ENCODE assay signal across 28 cellular contexts in genomic region chr2:62817995-62818713, GRCh38.
A peak's percentile ranks its signal among the peaks of the same experiment; 100 is the strongest.
DNase-seq lines count a peak whose midpoint lies in the region; ATAC-seq, FAIRE-seq and TF ChIP-seq lines count a peak whose summit lies in the region.
"Had no signal": no experiment of that assay in that cellular context is flagged by ENCODE, and none has a peak within 500 bp of the region (broad histone marks: within the 10 kb centered on the region; RNA-seq: fewer than 3 reads in every experiment).

No MANE protein-coding gene starts in this region.

- peak; percentile 81 for DNase-seq in ELR (ENCODE audit: low read depth)
- peak; percentile 44 for DNase-seq in LHCN-M2 (ENCODE audit: low read depth)
- DNase-seq in GM12878 (ENCODE audit: low read depth, low spot score): no peak
- peak; percentile 66 for DNase-seq in kidney tubule cell (ENCODE audit: low spot score)
- DNase-seq in DMS153 treated with DMSO at 0.1 percent for 48 hours (lab: John Stamatoyannopoulos, UW; ENCODE audit: unreplicated experiment): no peak
- DNase-seq in activated effector memory CD4-positive, alpha-beta T cell treated with Interleukin-2 at 50 U/mL for 16 hours: no peak
- no peak for DNase-seq in transverse colon
- no peak for DNase-seq in NCI-H526 (lab: John Stamatoyannopoulos, UW)
- DNase-seq: activated CD4-positive, alpha-beta memory T cell treated with anti-CD3 and anti-CD28 coated beads for 36 hours; activated gamma-delta T cell treated with Interleukin-2 at 50 U/mL for 16 hours; amygdala; caudate nucleus; CD4-positive, alpha-beta T cell; dermis blood vessel endothelial cell; DMS153; hypothalamus; kidney; NCI-H1436 treated with DMSO at 0.1 percent for 48 hours; NCI-H524; stimulated activated CD4-positive, alpha-beta T cell treated with anti-CD3 and anti-CD28 coated beads, Interleukin-2, amount 100 ng/mL, for 48 hours; stimulated activated naive CD8-positive, alpha-beta T cell treated with anti-CD3 and anti-CD28 coated beads, Interleukin-15, Interleukin-2, amounts not matched to agents 100 U/mL and 50 U/mL, for 24 hours; T-helper 9 cell; thyroid gland had no signal

- in situ Hi-C loops in GM12878 (cut with MboI): no loop called here
- in situ Hi-C loops in transverse colon (cut with MboI; ENCODE audit: low pct_ligation_motif_present in 1 of 4, low pct_unique_long_range_greater_than_20kb in 1 of 4, low sequenced_read_pairs in 3 of 4): no loop called here

- WGBS in GM12878 (ENCODE audit: insufficient coverage, insufficient replicate concordance, low lambda C conversion rate, missing lambda C conversion rate): 67% methylated on average over 2 of the region's 2 CpGs
- WGBS in transverse colon (ENCODE audit: low coverage in 1 of 2), 2 donors: 93 to 100% methylated on average over 1 to 2 of the region's 2 CpGs

- no peaks in the 10 kb centered on the region for H3K27me3 ChIP-seq in GM12878 (replicated peaks in 1 of 2; ENCODE audit: control insufficient read depth in 2 of 2, insufficient read depth in 2 of 2, low read length in 1 of 2)
- H3K27me3 ChIP-seq in transverse colon: no peaks in the 10 kb centered on the region
- H3K27me3 ChIP-seq: thyroid gland had no signal

- BruUV-seq in GM12878 (replicated peaks; lab: Mats Ljungman, UMichigan): no TSS peak

- RAD21 ChIA-PET in GM12878 (lab: Charles Lee; ENCODE audit: unreplicated experiment): no interaction called here

- no peaks in the 10 kb centered on the region for H4K20me1 ChIP-seq in GM12878 (ENCODE audit: control insufficient read depth, insufficient read depth)

- peak; percentile 61 for FAIRE-seq in GM12878 (lab: Jason Lieb, UNC)
- FAIRE-seq: frontal cortex, H1, kidney had no signal

- CTCF ChIA-PET in GM12878 (lab: Yijun Ruan, JAX): interaction anchor here (2.0 kb wide), 1 partner anchor 30 kb away, joined by 6 read pairs; no protein-coding TSS in a partner anchor

- POLR2A ChIA-PET in GM12878 (lab: Charles Lee): no interaction called here

- SMC1A ChIA-PET in GM12878 (lab: Charles Lee; ENCODE audit: uncharacterized antibody, unreplicated experiment): interaction anchor here (0.5 kb wide), 1 partner anchor 133 kb away, joined by 3 read pairs; no protein-coding TSS in a partner anchor

- H3K4me2 ChIP-seq in GM12878 (ENCODE audit: control insufficient read depth, insufficient read depth): no peak overlapping the region

- H2AFZ ChIP-seq in GM12878 (ENCODE audit: control insufficient read depth, low read depth, low read length): no peak overlapping the region

- H3K36me3 ChIP-seq in GM12878 (ENCODE audit: control insufficient read depth in 2 of 2, insufficient read depth in 2 of 2, low read length in 1 of 2): no peaks in the 10 kb centered on the region
- no peaks in the 10 kb centered on the region for H3K36me3 ChIP-seq in transverse colon
- H3K36me3 ChIP-seq: thyroid gland had no signal

- no peak for TF ChIP-seq EP300 in GM12878 (IDR thresholded peaks at IDR 0.05; ENCODE audit: borderline replicate concordance in 1 of 2, control insufficient read depth in 1 of 2, low read depth in 2 of 2, low read length in 2 of 2)
- no peak for TF ChIP-seq EP300 in transverse colon (IDR thresholded peaks at IDR 0.05; ENCODE audit: low read depth)

- TF ChIP-seq CTCF in GM12878 (IDR thresholded peaks at IDR 0.05 in 2 of 3, conservative IDR thresholded peaks at IDR 0.05 in 1 of 3; ENCODE audit: control insufficient read depth in 2 of 3, extremely low read depth in 1 of 3, insufficient read depth in 1 of 3, low read depth in 3 of 3, low read length in 3 of 3) (no peak), transverse colon (IDR thresholded peaks at IDR 0.05) (no peak)

- TF ChIP-seq POLR2A in GM12878 (IDR thresholded peaks at IDR 0.05; ENCODE audit: low read depth, low read length): no peak
- no peak for TF ChIP-seq POLR2A in transverse colon (IDR thresholded peaks at IDR 0.05)

- no peaks in the 10 kb centered on the region for H3K79me2 ChIP-seq in GM12878 (ENCODE audit: control insufficient read depth, insufficient read depth, low read length)

- H3K4me1 ChIP-seq in GM12878 (ENCODE audit: control insufficient read depth, insufficient read depth, low read length) (no peaks in the 10 kb centered on the region), transverse colon (peaks cover 0 to 8% (median 0%) of the 10 kb centered on the region in 4 donors)

- no peak overlapping the region for H3K9ac ChIP-seq in GM12878 (ENCODE audit: control insufficient read depth, insufficient read depth, low read length)

- H3K4me3 ChIP-seq in GM12878: no peak overlapping the region
- H3K4me3 ChIP-seq in transverse colon: no peak overlapping the region
- H3K4me3 ChIP-seq: lung, thyroid gland had no signal

- TF ChIP-seq RAD21 in GM12878 (IDR thresholded peaks at IDR 0.05; ENCODE audit: insufficient read depth, low read depth, low read length): no peak

- ATAC-seq in GM12878: no peak
- ATAC-seq: stimulated activated naive CD8-positive, alpha-beta T cell treated with anti-CD3 and anti-CD28 coated beads, Interleukin-15, Interleukin-2, amounts not matched to agents 100 U/mL and 50 U/mL, for 24 hours; WTC11 had no signal

- H3K27ac ChIP-seq in GM12878 (ENCODE audit: control insufficient read depth, insufficient read depth) (no peak overlapping the region), transverse colon (no peak overlapping the region)
- H3K27ac ChIP-seq: RWPE1, thyroid gland had no signal

- intact Hi-C loops in GM12878 (cut with micrococcal nuclease; ENCODE audit: unreplicated experiment): no loop called here
- intact Hi-C loops in transverse colon (cut with DNase I; ENCODE audit: low total_unique reads): no loop called here

- no peaks in the 10 kb centered on the region for H3K9me3 ChIP-seq in GM12878 (replicated peaks; ENCODE audit: control insufficient read depth, insufficient read depth, low read length)
- H3K9me3 ChIP-seq in transverse colon: no peaks in the 10 kb centered on the region
- H3K9me3 ChIP-seq: thyroid gland had no signal

TF ChIP-seq in GM12878, 131 proteins besides CTCF, POLR2A, EP300 and RAD21:
- TF ChIP-seq NFIC (IDR thresholded peaks at IDR 0.05; ENCODE audit: low read depth, low read length): no peak
- TF ChIP-seq, protein P1, sequence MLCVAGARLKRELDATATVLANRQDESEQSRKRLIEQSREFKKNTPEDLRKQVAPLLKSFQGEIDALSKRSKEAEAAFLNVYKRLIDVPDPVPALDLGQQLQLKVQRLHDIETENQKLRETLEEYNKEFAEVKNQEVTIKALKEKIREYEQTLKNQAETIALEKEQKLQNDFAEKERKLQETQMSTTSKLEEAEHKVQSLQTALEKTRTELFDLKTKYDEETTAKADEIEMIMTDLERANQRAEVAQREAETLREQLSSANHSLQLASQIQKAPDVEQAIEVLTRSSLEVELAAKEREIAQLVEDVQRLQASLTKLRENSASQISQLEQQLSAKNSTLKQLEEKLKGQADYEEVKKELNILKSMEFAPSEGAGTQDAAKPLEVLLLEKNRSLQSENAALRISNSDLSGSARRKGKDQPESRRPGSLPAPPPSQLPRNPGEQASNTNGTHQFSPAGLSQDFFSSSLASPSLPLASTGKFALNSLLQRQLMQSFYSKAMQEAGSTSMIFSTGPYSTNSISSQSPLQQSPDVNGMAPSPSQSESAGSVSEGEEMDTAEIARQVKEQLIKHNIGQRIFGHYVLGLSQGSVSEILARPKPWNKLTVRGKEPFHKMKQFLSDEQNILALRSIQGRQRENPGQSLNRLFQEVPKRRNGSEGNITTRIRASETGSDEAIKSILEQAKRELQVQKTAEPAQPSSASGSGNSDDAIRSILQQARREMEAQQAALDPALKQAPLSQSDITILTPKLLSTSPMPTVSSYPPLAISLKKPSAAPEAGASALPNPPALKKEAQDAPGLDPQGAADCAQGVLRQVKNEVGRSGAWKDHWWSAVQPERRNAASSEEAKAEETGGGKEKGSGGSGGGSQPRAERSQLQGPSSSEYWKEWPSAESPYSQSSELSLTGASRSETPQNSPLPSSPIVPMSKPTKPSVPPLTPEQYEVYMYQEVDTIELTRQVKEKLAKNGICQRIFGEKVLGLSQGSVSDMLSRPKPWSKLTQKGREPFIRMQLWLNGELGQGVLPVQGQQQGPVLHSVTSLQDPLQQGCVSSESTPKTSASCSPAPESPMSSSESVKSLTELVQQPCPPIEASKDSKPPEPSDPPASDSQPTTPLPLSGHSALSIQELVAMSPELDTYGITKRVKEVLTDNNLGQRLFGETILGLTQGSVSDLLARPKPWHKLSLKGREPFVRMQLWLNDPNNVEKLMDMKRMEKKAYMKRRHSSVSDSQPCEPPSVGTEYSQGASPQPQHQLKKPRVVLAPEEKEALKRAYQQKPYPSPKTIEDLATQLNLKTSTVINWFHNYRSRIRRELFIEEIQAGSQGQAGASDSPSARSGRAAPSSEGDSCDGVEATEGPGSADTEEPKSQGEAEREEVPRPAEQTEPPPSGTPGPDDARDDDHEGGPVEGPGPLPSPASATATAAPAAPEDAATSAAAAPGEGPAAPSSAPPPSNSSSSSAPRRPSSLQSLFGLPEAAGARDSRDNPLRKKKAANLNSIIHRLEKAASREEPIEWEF (IDR thresholded peaks at IDR 0.05; ENCODE audit: insufficient replicate concordance, low read depth, low read length): no peak
- TF ChIP-seq CBX5 (IDR thresholded peaks at IDR 0.05; ENCODE audit: low read depth): no peak
- TF ChIP-seq IKZF1 (conservative IDR thresholded peaks at IDR 0.05): no peak
- no peak for TF ChIP-seq ZBTB33 (IDR thresholded peaks at IDR 0.05)
- TF ChIP-seq WRNIP1 (IDR thresholded peaks at IDR 0.05; ENCODE audit: borderline replicate concordance, low read depth, low read length): no peak
- no peak for TF ChIP-seq FOS (IDR thresholded peaks at IDR 0.05; ENCODE audit: borderline replicate concordance, extremely low read depth, insufficient read length)
- no peak for TF ChIP-seq CBX3 (IDR thresholded peaks at IDR 0.05; ENCODE audit: borderline replicate concordance, low read depth)

Comparison
In these comparisons a context has a peak if more than half of its experiments do, and no peak if none do; other contexts are left out.
1. DNase-seq: peak in ELR (single experiment), LHCN-M2 (single experiment) and kidney tubule cell (single experiment); none in GM12878 (single experiment), DMS153 treated with DMSO at 0.1 percent for 48 hours (single experiment), activated effector memory CD4-positive, alpha-beta T cell treated with Interleukin-2 at 50 U/mL for 16 hours (single experiment), transverse colon (single experiment) and NCI-H526 (0 of 2).